In genomic region chr9:125544988-125545651, GRCh38 we compare ENCODE assay signal across 10 cellular contexts.
DNase-seq lines count a peak whose midpoint lies in the region; ATAC-seq and TF ChIP-seq lines count a peak whose summit lies in the region.
"Had no signal": no experiment of that assay in that cellular context is flagged by ENCODE, and none has a peak within 500 bp of the region (broad histone marks: within the 10 kb centered on the region; RNA-seq: fewer than 3 reads in every experiment).

No MANE protein-coding gene starts in this region.

- H3K9me3 ChIP-seq in MG63 = no peaks in the 10 kb centered on the region
- H3K9me3 ChIP-seq in left lung = no peaks in the 10 kb centered on the region
- no peaks in the 10 kb centered on the region for H3K9me3 ChIP-seq in tibial artery

- no peaks in the 10 kb centered on the region; the same call in 1 of the 2 replicates for H3K36me3 ChIP-seq in MG63
- peaks cover 0 to 29% of the 10 kb centered on the region in 2 donors for H3K36me3 ChIP-seq in left lung
- H3K36me3 ChIP-seq in tibial artery = no peaks in the 10 kb centered on the region

- peak overlapping the region; percentile 91 for H3K27ac Mint-ChIP-seq in chondrocyte (ENCODE audit: unreplicated experiment)

- peaks cover 63% of the 10 kb centered on the region for H3K4me1 Mint-ChIP-seq in chondrocyte (ENCODE audit: low read depth)

- no peaks in the 10 kb centered on the region for H3K27me3 Mint-ChIP-seq in chondrocyte (ENCODE audit: low read depth)

- DNase-seq in MG63 = peak; percentile 78
- no peak for DNase-seq in chondrocyte (ENCODE audit: low spot score)
- peak in 1 of 2 donors; percentile 55 for DNase-seq in left lung
- peak in 1 of 2 donors; percentile 83 for DNase-seq in tibial artery
- DNase-seq in GDM1 (lab: John Stamatoyannopoulos, UW) = no peak
- no peak for DNase-seq in COLO829 (ENCODE audit: low spot score)
- no peak for DNase-seq in activated CD4-positive, alpha-beta T cell treated with anti-CD3 and anti-CD28 coated beads for 4 hours
- DNase-seq: NCI-H1417 treated with DMSO at 0.1 percent for 48 hours, SIG-M5 had no signal

- H3K4me3 Mint-ChIP-seq in chondrocyte (ENCODE audit: unreplicated experiment) = no peak overlapping the region

- H3K9me3 Mint-ChIP-seq in chondrocyte (ENCODE audit: low read depth) = no peaks in the 10 kb centered on the region

- peaks cover 14% of the 10 kb centered on the region for H3K36me3 Mint-ChIP-seq in chondrocyte (ENCODE audit: low read depth)

- intact Hi-C loops in left lung (cut with DNase I) = no loop called here
- intact Hi-C loops in tibial artery (cut with DNase I; ENCODE audit: low total_unique reads) = no loop called here

- ATAC-seq in left lung = peak; percentile 53

- H3K4me1 ChIP-seq in left lung = peaks cover 22% of the 10 kb centered on the region in 2 donors
- H3K4me1 ChIP-seq in tibial artery = peaks cover 0 to 64% (median 49%) of the 10 kb centered on the region in 4 donors

- H3K4me3 ChIP-seq in MG63 (no peak overlapping the region), left lung (no peak overlapping the region), tibial artery (no peak overlapping the region)
- H3K4me3 ChIP-seq: skin epidermis had no signal

- peak overlapping the region; percentile 45 to 60 for H3K27ac ChIP-seq in left lung
- peak overlapping the region; percentile 50 to 56 for H3K27ac ChIP-seq in tibial artery

- TF ChIP-seq CTCF in chondrocyte (IDR thresholded peaks at IDR 0.05) = no peak
- no peak for TF ChIP-seq CTCF in left lung (IDR thresholded peaks at IDR 0.05)
- TF ChIP-seq CTCF in tibial artery (IDR thresholded peaks at IDR 0.05) = no peak

- no peaks in the 10 kb centered on the region for H3K27me3 ChIP-seq in MG63
- no peaks in the 10 kb centered on the region for H3K27me3 ChIP-seq in left lung
- H3K27me3 ChIP-seq in tibial artery = no peaks in the 10 kb centered on the region
